Comparison of ENCODE assay signal across 17 cellular contexts in genomic region chr10:102670871-102671434, GRCh38. TPM values are rescaled to one million over a fixed set of nuclear protein-coding genes. Genes with fewer than 3 reads are reported as not detected.
A peak's percentile ranks its signal among the peaks of the same experiment; 100 is the strongest.
DNase-seq lines count a peak whose midpoint lies in the region; ATAC-seq and TF ChIP-seq lines count a peak whose summit lies in the region.
"Had no signal": no experiment of that assay in that cellular context is flagged by ENCODE, and none has a peak within 500 bp of the region (broad histone marks: within the 10 kb centered on the region; RNA-seq: fewer than 3 reads in every experiment).

No MANE protein-coding gene starts in this region.

- H3K14ac ChIP-seq in mesenchymal stem cell (ENCODE audit: low read length in 2 of 2): no peak overlapping the region

- H3K9me3 ChIP-seq in BLaER1 (no peaks in the 10 kb centered on the region), HUES6 (ENCODE audit: control insufficient read depth, insufficient read depth, low read depth, low read length) (no peaks in the 10 kb centered on the region), mesenchymal stem cell (ENCODE audit: control insufficient read depth, low read length) (no peaks in the 10 kb centered on the region)
- H3K9me3 ChIP-seq: breast epithelium, neutrophil, tibial nerve had no signal

- H4K8ac ChIP-seq in mesenchymal stem cell (ENCODE audit: low read length): no peak overlapping the region

- H2BK120ac ChIP-seq in mesenchymal stem cell (ENCODE audit: low read depth, low read length): no peak overlapping the region

- H3K36me3 ChIP-seq in BLaER1 (no peaks in the 10 kb centered on the region), HUES6 (ENCODE audit: control insufficient read depth, insufficient read depth, low read length) (no peaks in the 10 kb centered on the region), mesenchymal stem cell (ENCODE audit: control insufficient read depth in 1 of 2, insufficient read depth in 2 of 2, low read depth in 1 of 2, low read length in 2 of 2) (no peaks in the 10 kb centered on the region)
- H3K36me3 ChIP-seq: breast epithelium, neutrophil, tibial nerve had no signal

- H3K27ac ChIP-seq in BLaER1 (peak overlapping the region; percentile 82), HUES6 (ENCODE audit: low read depth, low read length) (peak overlapping the region; percentile 46; the same call in 1 of the 2 replicates), mesenchymal stem cell (ENCODE audit: low read length, poor library complexity, severe bottlenecking) (no peak overlapping the region)
- H3K27ac ChIP-seq: breast epithelium, neutrophil had no signal

- peak overlapping the region; percentile 50 for H3K27ac Mint-ChIP-seq in WTC11
- H3K27ac Mint-ChIP-seq: activated CD8-positive, alpha-beta memory T cell treated with anti-CD3 and anti-CD28 coated beads, Interleukin-2, amount 10 ng/mL, durations not matched to agents 7 days and 5 days; activated naive CD4-positive, alpha-beta T cell treated with anti-CD3 and anti-CD28 coated beads for 36 hours had no signal

- H3K27me3 Mint-ChIP-seq in WTC11 (ENCODE audit: low read depth): no peaks in the 10 kb centered on the region
- H3K27me3 Mint-ChIP-seq: activated CD8-positive, alpha-beta memory T cell treated with anti-CD3 and anti-CD28 coated beads, Interleukin-2, amount 10 ng/mL, durations not matched to agents 7 days and 5 days had no signal

- H4K20me1 ChIP-seq in BLaER1: no peaks in the 10 kb centered on the region

- peak overlapping the region in 1 of 2 experiments; percentile 61 for H3K23ac ChIP-seq in mesenchymal stem cell (ENCODE audit: low read length in 2 of 2)

- peak overlapping the region; percentile 54 to 72 for H3K18ac ChIP-seq in mesenchymal stem cell (ENCODE audit: low read depth in 1 of 2, low read length in 2 of 2)

- H3K4me3 Mint-ChIP-seq in WTC11: peak overlapping the region; percentile 20
- H3K4me3 Mint-ChIP-seq: activated CD8-positive, alpha-beta memory T cell treated with anti-CD3 and anti-CD28 coated beads, Interleukin-2, amount 10 ng/mL, durations not matched to agents 7 days and 5 days; activated naive CD4-positive, alpha-beta T cell treated with anti-CD3 and anti-CD28 coated beads for 36 hours had no signal

- no peak for TF ChIP-seq CTCF in WTC11 (IDR thresholded peaks at IDR 0.05)

- CTCF ChIA-PET in WTC11 (lab: Charles Lee): interaction anchor here (1.0 to 3.0 kb wide), 11 partner anchors 10 to 167 kb away, joined by 3 to 26 read pairs (median 8); partner anchors contain the start of genes ARL3, SFXN2, SUFU and TRIM8

- no peak overlapping the region for H2BK5ac ChIP-seq in mesenchymal stem cell (ENCODE audit: low read depth, low read length, poor library complexity, severe bottlenecking)

- peaks cover 62% of the 10 kb centered on the region for H3K4me1 Mint-ChIP-seq in WTC11

- peak overlapping the region in 1 of 2 experiments; percentile 14 for H2BK12ac ChIP-seq in mesenchymal stem cell (ENCODE audit: low read length in 2 of 2)

- no peaks in the 10 kb centered on the region for H3K79me1 ChIP-seq in mesenchymal stem cell (replicated peaks; ENCODE audit: low read length, poor library complexity, severe bottlenecking)

- H2AK5ac ChIP-seq in mesenchymal stem cell (ENCODE audit: low read length, severe bottlenecking): peak overlapping the region; percentile 50

- H3K9ac ChIP-seq in BLaER1 (peak overlapping the region; percentile 59), HUES6 (ENCODE audit: low read length) (peak overlapping the region; percentile 14), mesenchymal stem cell (ENCODE audit: low read length) (no peak overlapping the region)

- no peaks in the 10 kb centered on the region for H3K9me3 Mint-ChIP-seq in WTC11
- H3K9me3 Mint-ChIP-seq: activated naive CD4-positive, alpha-beta T cell treated with anti-CD3 and anti-CD28 coated beads for 36 hours had no signal

- H3K4me2 ChIP-seq in BLaER1 (peak overlapping the region; percentile 94), mesenchymal stem cell (ENCODE audit: low read length, poor library complexity, severe bottlenecking) (no peak overlapping the region)

- H3K36me3 Mint-ChIP-seq in WTC11: no peaks in the 10 kb centered on the region
- H3K36me3 Mint-ChIP-seq: activated CD8-positive, alpha-beta memory T cell treated with anti-CD3 and anti-CD28 coated beads, Interleukin-2, amount 10 ng/mL, durations not matched to agents 7 days and 5 days had no signal

- H4K91ac ChIP-seq in mesenchymal stem cell (ENCODE audit: low read length): peak overlapping the region; percentile 25

- POLR2A ChIA-PET in WTC11 (lab: Charles Lee): no interaction called here

- no peaks in the 10 kb centered on the region for H3K27me3 ChIP-seq in BLaER1
- no peaks in the 10 kb centered on the region for H3K27me3 ChIP-seq in HUES6 (ENCODE audit: control insufficient read depth, insufficient read depth, low read length)
- H3K27me3 ChIP-seq in mesenchymal stem cell (ENCODE audit: control insufficient read depth in 1 of 2, insufficient read depth in 1 of 2, low read length in 2 of 2): no peaks in the 10 kb centered on the region
- H3K27me3 ChIP-seq: breast epithelium, tibial nerve had no signal

- DNase-seq in WTC11 (ENCODE audit: low spot score) (no peak), mesenchymal stem cell (peak; percentile 30), SKM-1 treated with dmso at 0.1 percent for 144 hours (lab: John Stamatoyannopoulos, UW; ENCODE audit: unreplicated experiment) (no peak), GOT3 (lab: John Stamatoyannopoulos, UW) (no peak)
- DNase-seq in effector CD8-positive, alpha-beta T cell (lab: John Stamatoyannopoulos, UW): no peak
- DNase-seq: activated CD8-positive, alpha-beta memory T cell treated with anti-CD3 and anti-CD28 coated beads, Interleukin-2, amount 10 ng/mL, durations not matched to agents 7 days and 5 days; activated naive CD4-positive, alpha-beta T cell treated with anti-CD3 and anti-CD28 coated beads for 36 hours; DMS153; foreskin fibroblast; NCI-H1092; stimulated activated CD4-positive, alpha-beta T cell treated with anti-CD3 and anti-CD28 coated beads, Interleukin-4, amount 100 ng/mL, for 1 hour had no signal

- H2AFZ ChIP-seq in mesenchymal stem cell (ENCODE audit: low read depth, low read length): no peak overlapping the region

- WGBS in mesenchymal stem cell: 54% methylated on average over 5 of the region's 6 CpGs

- peak; percentile 44 for ATAC-seq in WTC11
- no peak for ATAC-seq in HG02642 (IDR thresholded peaks at IDR 0.05; ENCODE audit: poor library complexity, unreplicated experiment)
- ATAC-seq: activated CD8-positive, alpha-beta memory T cell treated with anti-CD3 and anti-CD28 coated beads, Interleukin-2, amount 10 ng/mL, durations not matched to agents 7 days and 5 days had no signal

- H3K4me1 ChIP-seq in BLaER1 (peaks cover 95% of the 10 kb centered on the region), HUES6 (ENCODE audit: control insufficient read depth, insufficient read depth, low read length) (peaks cover 60% of the 10 kb centered on the region), mesenchymal stem cell (ENCODE audit: control insufficient read depth, insufficient read depth, low read depth, low read length) (peaks cover 46% of the 10 kb centered on the region)

- H3K4ac ChIP-seq in mesenchymal stem cell (ENCODE audit: low read depth in 1 of 2, low read length in 2 of 2): peak overlapping the region; percentile 9 to 10

- no peak overlapping the region for H2BK15ac ChIP-seq in mesenchymal stem cell (ENCODE audit: low read depth, poor library complexity, severe bottlenecking)

- no peak overlapping the region for H3K4me3 ChIP-seq in BLaER1
- peak overlapping the region; percentile 20; the same call in 1 of the 2 replicates for H3K4me3 ChIP-seq in HUES6 (ENCODE audit: low read depth, low read length)
- no peak overlapping the region for H3K4me3 ChIP-seq in mesenchymal stem cell (ENCODE audit: insufficient read depth in 1 of 2, low read depth in 1 of 2, low read length in 2 of 2)
- H3K4me3 ChIP-seq: breast epithelium, tibial nerve had no signal

TF ChIP-seq in WTC11, 78 proteins besides CTCF, POLR2A, EP300 and RAD21 (continues in another document):
- TF ChIP-seq ZNF423 (CRISPR knock-in tag; IDR thresholded peaks at IDR 0.05) (no peak), IRF1 (CRISPR knock-in tag; IDR thresholded peaks at IDR 0.05) (no peak), ZNF232 (CRISPR knock-in tag; IDR thresholded peaks at IDR 0.05) (no peak)

RNA-seq across cellular contexts. Expression of gene TRIM8, which starts 26.7 kb away (rescaled TPM):
- total RNA-seq in WTC11 (2021): 36.3 to 40.3 TPM (median 36.8 TPM) in 3 replicates
- polyA plus RNA-seq in mesenchymal stem cell (2013, experiment 1 of 2): 113 TPM
- polyA plus RNA-seq in mesenchymal stem cell (2013, experiment 2 of 2): 115 TPM

RNA-seq across cellular contexts. Expression of gene ARL3, which starts 43.2 kb away (rescaled TPM):
- 13.3 to 16.1 TPM (median 15.6 TPM) in 3 replicates for total RNA-seq in WTC11 (2021)
- 24.6 TPM for polyA plus RNA-seq in mesenchymal stem cell (2013, experiment 1 of 2)
- polyA plus RNA-seq in mesenchymal stem cell (2013, experiment 2 of 2): 25.9 TPM

RNA-seq across cellular contexts. Expression of gene SFXN2, which starts 43.5 kb away (rescaled TPM):
- 15.7 to 21.2 TPM (median 15.9 TPM) in 3 replicates for total RNA-seq in WTC11 (2021)
- 3.8 TPM for polyA plus RNA-seq in mesenchymal stem cell (2013, experiment 1 of 2)
- 3.7 TPM for polyA plus RNA-seq in mesenchymal stem cell (2013, experiment 2 of 2)
